ENCODE assay signal across 34 cellular contexts in genomic region chr12:65689508-65689907, GRCh38.
"Had no signal": no experiment of that assay in that cellular context is flagged by ENCODE, and none has a peak within 500 bp of the region (broad histone marks: within the 10 kb centered on the region; RNA-seq: fewer than 3 reads in every experiment).

No MANE protein-coding gene starts in this region.

- DNase-seq: Karpas-422, Kasumi-1, MG63, MM.1S, MV-4-11, NCI-H1048, NCI-H1092, NCI-H1092 treated with DMSO at 0.1 percent for 48 hours, NCI-H1105, NCI-H1105 treated with DMSO at 0.1 percent for 48 hours, NCI-H1417, NCI-H1417 treated with DMSO at 0.1 percent for 48 hours, NCI-H1436, NCI-H1436 treated with DMSO at 0.1 percent for 48 hours, NCI-H146, NCI-H1694, NCI-H1694 treated with DMSO at 0.1 percent for 48 hours, NCI-H187, NCI-H187 treated with DMSO at 0.1 percent for 48 hours, NCI-H1930, NCI-H2029, NCI-H2029 treated with DMSO at 0.1 percent for 48 hours, NCI-H2081, NCI-H2081 treated with DMSO at 0.1 percent for 48 hours, NCI-H2107, NCI-H2171, NCI-H2171 treated with DMSO at 0.1 percent for 48 hours, NCI-H2227 treated with DMSO at 0.1 percent for 48 hours, NCI-H226, NCI-H345, NCI-H446, NCI-H446 treated with DMSO at 0.1 percent for 48 hours, NCI-H510A, NCI-H510A treated with DMSO at 0.1 percent for 48 hours had no signal

- H3K36me3 ChIP-seq: MG63 had no signal

- H3K27me3 ChIP-seq: MG63 had no signal

- H3K9me3 ChIP-seq: MG63 had no signal

- H3K4me3 ChIP-seq: MG63 had no signal
